In the genomic region with DNA sequence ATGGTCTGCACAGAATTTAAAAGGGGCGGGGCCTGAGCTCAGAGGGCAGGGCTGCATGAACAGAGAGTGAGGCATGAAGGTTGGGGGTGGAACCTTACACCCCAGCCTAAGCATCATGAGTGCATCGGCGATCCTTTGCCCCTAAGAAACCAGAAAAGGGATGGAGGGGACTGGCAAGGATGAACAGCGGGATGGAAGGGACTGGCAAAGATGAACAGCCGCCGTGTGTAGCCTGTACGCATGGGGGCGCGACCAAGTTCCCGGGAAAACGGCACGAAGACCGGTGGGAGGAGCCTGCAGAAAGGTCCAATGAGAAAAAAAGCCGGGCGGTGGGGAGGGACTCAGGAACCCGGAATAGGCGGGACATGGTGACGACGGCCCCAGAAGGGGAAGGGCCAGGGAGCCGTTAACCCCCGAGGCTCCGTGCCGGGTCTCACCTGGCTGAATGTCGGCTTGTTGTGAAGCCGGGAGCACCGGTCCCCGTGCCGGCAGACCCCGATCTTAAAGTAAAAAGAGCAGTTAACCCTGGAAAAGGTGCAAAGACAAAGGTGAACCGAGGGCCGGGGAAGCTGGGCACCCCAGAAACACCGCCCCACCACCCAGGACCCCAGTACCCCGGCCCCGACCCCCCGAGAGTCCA, we compare ENCODE assay signal across 8 cellular contexts.
A peak's percentile ranks its signal among the peaks of the same experiment; 100 is the strongest.
DNase-seq lines count a peak whose midpoint lies in the region; ATAC-seq, FAIRE-seq and TF ChIP-seq lines count a peak whose summit lies in the region.

No MANE protein-coding gene starts in this region.

- peak; percentile 33 for ATAC-seq in HG02981 (IDR thresholded peaks at IDR 0.05; ENCODE audit: unreplicated experiment)

- peak overlapping the region; percentile 97; the same call in 1 of the 2 replicates for H3K9ac ChIP-seq in iPS-20b (ENCODE audit: low read depth, low read length)

- H3K36me3 ChIP-seq in iPS-20b (ENCODE audit: insufficient read depth, low read depth, low read length), result no peaks in the 10 kb centered on the region

- no peaks in the 10 kb centered on the region for H3K9me3 ChIP-seq in iPS-20b (ENCODE audit: insufficient read depth, low read depth, low read length)

- peak; percentile 46 for TF ChIP-seq POLR2A in GM10847 (IDR thresholded peaks at IDR 0.05; ENCODE audit: extremely low read depth, insufficient read length)

- peaks cover 3% of the 10 kb centered on the region; the same call in 1 of the 2 replicates for H3K4me1 ChIP-seq in iPS-20b (ENCODE audit: insufficient read depth, low read length)

- no peak for FAIRE-seq in GM19239 (lab: Jason Lieb, UNC)

- H3K27me3 ChIP-seq in iPS-20b (ENCODE audit: insufficient read depth, low read length), result no peaks in the 10 kb centered on the region

- H3K27ac ChIP-seq in VCaP (peak overlapping the region; percentile 97), iPS-20b (ENCODE audit: low read length) (peak overlapping the region; percentile 94), skin epidermis (peak overlapping the region; percentile 91 to 100 (median 100))

- in situ Hi-C loops in T47D (cut with HindIII; ENCODE audit: low pct_unique_long_range_greater_than_20kb, low sequenced_read_pairs), result no loop called here

- peak; percentile 65 for TF ChIP-seq CTCF in VCaP (conservative IDR thresholded peaks at IDR 0.05)

- H3K4me3 ChIP-seq in iPS-20b (ENCODE audit: low read length), result peak overlapping the region; percentile 83
- H3K4me3 ChIP-seq in skin epidermis, result peak overlapping the region; percentile 58 to 97 (median 87)

- peak; percentile 93 for DNase-seq in NCI-H2196 treated with DMSO at 0.1 percent for 48 hours (lab: John Stamatoyannopoulos, UW; ENCODE audit: unreplicated experiment)
- peak; percentile 37 to 96 for DNase-seq in T47D (ENCODE audit: low read depth in 1 of 2, low spot score in 1 of 2)
- no peak for DNase-seq in GM19239 (ENCODE audit: insufficient read length, low spot score)
